24 cellular contexts compared by ENCODE assay signal in genomic region chr4:187558391-187558790, GRCh38.
"Had no signal": no experiment of that assay in that cellular context is flagged by ENCODE, and none has a peak within 500 bp of the region (broad histone marks: within the 10 kb centered on the region; RNA-seq: fewer than 3 reads in every experiment).

No MANE protein-coding gene starts in this region.

- DNase-seq: activated CD4-positive, alpha-beta T cell treated with anti-CD3 and anti-CD28 coated beads for 48 hours; activated CD4-positive, alpha-beta T cell treated with anti-CD3 and anti-CD28 coated beads, Interleukin-2, amount 50 U/mL, for 4 hours; activated CD4-positive, CD25-positive, alpha-beta regulatory T cell treated with anti-CD3 and anti-CD28 coated beads, Interleukin-2, amount 50 U/mL, for 72 hours; activated CD8-positive, alpha-beta T cell treated with anti-CD3 and anti-CD28 coated beads, Interleukin-2, amount 10 ng/mL, durations not matched to agents 7 days and 5 days; activated effector memory CD4-positive, alpha-beta T cell treated with Interleukin-2 at 50 U/mL for 16 hours; activated naive CD4-positive, alpha-beta T cell; activated T-cell treated with anti-CD3 and anti-CD28 coated beads, Interleukin-2, amount 50 U/mL, for 24 hours; aorta; MM.1S; NCI-H1105 treated with DMSO at 0.1 percent for 48 hours; NCI-H1436 treated with DMSO at 0.1 percent for 48 hours; NCI-H187; NCI-H2081; NCI-H446 treated with DMSO at 0.1 percent for 48 hours; NCI-H524 treated with DMSO at 0.1 percent for 48 hours; NCI-H774; NK-92 treated with Interleukin-12 subunit alpha and Interleukin-12 subunit beta, amount 100 ng/mL, for 24 hours; SIG-M5; T-helper 17 cell; T-helper 9 cell had no signal

- H3K27me3 Mint-ChIP-seq: activated naive CD4-positive, alpha-beta T cell treated with anti-CD3 and anti-CD28 coated beads, Interleukin-2, amount 50 U/mL, for 24 hours; activated T-cell treated with anti-CD3 and anti-CD28 coated beads, Interleukin-2, amount 50 U/mL, for 24 hours; central memory CD8-positive, alpha-beta T cell; T-helper 17 cell had no signal

- H3K36me3 Mint-ChIP-seq: activated naive CD4-positive, alpha-beta T cell treated with anti-CD3 and anti-CD28 coated beads, Interleukin-2, amount 50 U/mL, for 24 hours; WTC11 had no signal

- H3K27ac Mint-ChIP-seq: activated CD8-positive, alpha-beta T cell treated with anti-CD3 and anti-CD28 coated beads, Interleukin-2, amount 10 ng/mL, durations not matched to agents 7 days and 5 days; activated naive CD4-positive, alpha-beta T cell treated with anti-CD3 and anti-CD28 coated beads, Interleukin-2, amount 50 U/mL, for 24 hours; activated T-cell treated with anti-CD3 and anti-CD28 coated beads, Interleukin-2, amount 50 U/mL, for 24 hours; activated T-helper 1 cell treated with anti-CD3 and anti-CD28 coated beads, Interleukin-12 subunit alpha, Interleukin-12 subunit beta, Interleukin-2, Interleukin-4 antibody, amounts not matched to agents 30 ng/mL and 10 ng/mL and 1 ng/mL, durations not matched to agents 14 hours and 24 hours and 36 hours; T-helper 17 cell; WTC11 had no signal

- H3K4me3 Mint-ChIP-seq: activated CD8-positive, alpha-beta T cell treated with anti-CD3 and anti-CD28 coated beads, Interleukin-2, amount 10 ng/mL, durations not matched to agents 7 days and 5 days; activated naive CD4-positive, alpha-beta T cell treated with anti-CD3 and anti-CD28 coated beads, Interleukin-2, amount 50 U/mL, for 24 hours; activated T-cell treated with anti-CD3 and anti-CD28 coated beads, Interleukin-2, amount 50 U/mL, for 24 hours; activated T-helper 1 cell treated with anti-CD3 and anti-CD28 coated beads, Interleukin-12 subunit alpha, Interleukin-12 subunit beta, Interleukin-2, Interleukin-4 antibody, amounts not matched to agents 30 ng/mL and 10 ng/mL and 1 ng/mL, durations not matched to agents 14 hours and 24 hours and 36 hours; central memory CD8-positive, alpha-beta T cell; T-helper 17 cell; WTC11 had no signal

- ATAC-seq: activated CD8-positive, alpha-beta T cell treated with anti-CD3 and anti-CD28 coated beads, Interleukin-2, amount 10 ng/mL, durations not matched to agents 7 days and 5 days; T-helper 17 cell; WTC11 had no signal

- H3K4me1 Mint-ChIP-seq: activated naive CD4-positive, alpha-beta T cell treated with anti-CD3 and anti-CD28 coated beads, Interleukin-2, amount 50 U/mL, for 24 hours; central memory CD8-positive, alpha-beta T cell; T-helper 17 cell had no signal
